ENCODE assay signal across 23 cellular contexts in genomic region chr11:5366365-5366764, GRCh38. TPM values are rescaled to one million over a fixed set of nuclear protein-coding genes. Genes with fewer than 3 reads are reported as not detected.
"Had no signal": no experiment of that assay in that cellular context is flagged by ENCODE, and none has a peak within 500 bp of the region (broad histone marks: within the 10 kb centered on the region; RNA-seq: fewer than 3 reads in every experiment).

No MANE protein-coding gene starts in this region.

RNA-seq across cellular contexts. Expression of gene OR51B6, which starts 15.1 kb away (rescaled TPM):
- total RNA-seq: activated CD4-positive, alpha-beta memory T cell treated with anti-CD3 and anti-CD28 coated beads for 36 hours; activated CD4-positive, alpha-beta T cell treated with anti-CD3 and anti-CD28 coated beads, Interleukin-2, amount 10 ng/mL, durations not matched to agents 24 days and 14 days; activated CD8-positive, alpha-beta memory T cell treated with anti-CD3 and anti-CD28 coated beads for 36 hours; activated naive CD4-positive, alpha-beta T cell treated with anti-CD3 and anti-CD28 coated beads for 36 hours; activated naive CD8-positive, alpha-beta T cell treated with anti-CD3 and anti-CD28 coated beads for 36 hours; activated T-helper 1 cell treated with anti-CD3 and anti-CD28 coated beads, Interleukin-12 subunit alpha, Interleukin-12 subunit beta, Interleukin-2, Interleukin-4 antibody, amounts not matched to agents 30 ng/mL and 10 ng/mL and 1 ng/mL, durations not matched to agents 14 hours and 24 hours and 36 hours; adrenal gland; aorta; dermis blood vessel endothelial cell; left cardiac atrium; left ventricle myocardium superior; lung microvascular endothelial cell; mesenteric fat pad; mucosa of gallbladder; ovary; progenitor cell of endocrine pancreas; renal cortical epithelial cell; right lobe of liver; T-helper 17 cell; testis; transverse colon; urinary bladder had no signal
- polyA plus RNA-seq: adrenal gland, aorta, keratinocyte, ovary, urinary bladder had no signal

RNA-seq across cellular contexts. Expression of gene OR51M1, which starts 17.2 kb away (rescaled TPM):
- total RNA-seq: activated CD4-positive, alpha-beta memory T cell treated with anti-CD3 and anti-CD28 coated beads for 36 hours; activated CD4-positive, alpha-beta T cell treated with anti-CD3 and anti-CD28 coated beads, Interleukin-2, amount 10 ng/mL, durations not matched to agents 24 days and 14 days; activated CD8-positive, alpha-beta memory T cell treated with anti-CD3 and anti-CD28 coated beads for 36 hours; activated naive CD4-positive, alpha-beta T cell treated with anti-CD3 and anti-CD28 coated beads for 36 hours; activated naive CD8-positive, alpha-beta T cell treated with anti-CD3 and anti-CD28 coated beads for 36 hours; activated T-helper 1 cell treated with anti-CD3 and anti-CD28 coated beads, Interleukin-12 subunit alpha, Interleukin-12 subunit beta, Interleukin-2, Interleukin-4 antibody, amounts not matched to agents 30 ng/mL and 10 ng/mL and 1 ng/mL, durations not matched to agents 14 hours and 24 hours and 36 hours; adrenal gland; aorta; dermis blood vessel endothelial cell; left cardiac atrium; left ventricle myocardium superior; lung microvascular endothelial cell; mesenteric fat pad; mucosa of gallbladder; progenitor cell of endocrine pancreas; renal cortical epithelial cell; right lobe of liver; T-helper 17 cell; testis; transverse colon; urinary bladder had no signal
- polyA plus RNA-seq: adrenal gland, aorta, keratinocyte, urinary bladder had no signal

RNA-seq across cellular contexts. Expression of gene OR51B5, which starts 23.0 kb away (rescaled TPM):
- total RNA-seq: activated CD4-positive, alpha-beta memory T cell treated with anti-CD3 and anti-CD28 coated beads for 36 hours; activated CD4-positive, alpha-beta T cell treated with anti-CD3 and anti-CD28 coated beads, Interleukin-2, amount 10 ng/mL, durations not matched to agents 24 days and 14 days; activated CD8-positive, alpha-beta memory T cell treated with anti-CD3 and anti-CD28 coated beads for 36 hours; activated naive CD4-positive, alpha-beta T cell treated with anti-CD3 and anti-CD28 coated beads for 36 hours; activated naive CD8-positive, alpha-beta T cell treated with anti-CD3 and anti-CD28 coated beads for 36 hours; activated T-helper 1 cell treated with anti-CD3 and anti-CD28 coated beads, Interleukin-12 subunit alpha, Interleukin-12 subunit beta, Interleukin-2, Interleukin-4 antibody, amounts not matched to agents 30 ng/mL and 10 ng/mL and 1 ng/mL, durations not matched to agents 14 hours and 24 hours and 36 hours; dermis blood vessel endothelial cell; left cardiac atrium; left ventricle myocardium superior; lung microvascular endothelial cell; mesenteric fat pad; transverse colon had no signal
- polyA plus RNA-seq: aorta, keratinocyte, urinary bladder had no signal

RNA-seq across cellular contexts. Expression of gene OR51B2, which starts 42.3 kb away (rescaled TPM):
- total RNA-seq: activated CD4-positive, alpha-beta memory T cell treated with anti-CD3 and anti-CD28 coated beads for 36 hours; activated CD4-positive, alpha-beta T cell treated with anti-CD3 and anti-CD28 coated beads, Interleukin-2, amount 10 ng/mL, durations not matched to agents 24 days and 14 days; activated CD8-positive, alpha-beta memory T cell treated with anti-CD3 and anti-CD28 coated beads for 36 hours; activated naive CD4-positive, alpha-beta T cell treated with anti-CD3 and anti-CD28 coated beads for 36 hours; activated naive CD8-positive, alpha-beta T cell treated with anti-CD3 and anti-CD28 coated beads for 36 hours; activated T-helper 1 cell treated with anti-CD3 and anti-CD28 coated beads, Interleukin-12 subunit alpha, Interleukin-12 subunit beta, Interleukin-2, Interleukin-4 antibody, amounts not matched to agents 30 ng/mL and 10 ng/mL and 1 ng/mL, durations not matched to agents 14 hours and 24 hours and 36 hours; aorta; dermis blood vessel endothelial cell; left cardiac atrium; left ventricle myocardium superior; lung microvascular endothelial cell; mesenteric fat pad; mucosa of gallbladder; progenitor cell of endocrine pancreas; renal cortical epithelial cell; right lobe of liver; T-helper 17 cell; transverse colon had no signal
- polyA plus RNA-seq: adrenal gland, aorta, keratinocyte, ovary, urinary bladder had no signal

RNA-seq across cellular contexts. Expression of gene OR51Q1, which starts 55.5 kb away (rescaled TPM):
- total RNA-seq: activated CD4-positive, alpha-beta memory T cell treated with anti-CD3 and anti-CD28 coated beads for 36 hours; activated CD4-positive, alpha-beta T cell treated with anti-CD3 and anti-CD28 coated beads, Interleukin-2, amount 10 ng/mL, durations not matched to agents 24 days and 14 days; activated CD8-positive, alpha-beta memory T cell treated with anti-CD3 and anti-CD28 coated beads for 36 hours; activated naive CD4-positive, alpha-beta T cell treated with anti-CD3 and anti-CD28 coated beads for 36 hours; activated naive CD8-positive, alpha-beta T cell treated with anti-CD3 and anti-CD28 coated beads for 36 hours; activated T-helper 1 cell treated with anti-CD3 and anti-CD28 coated beads, Interleukin-12 subunit alpha, Interleukin-12 subunit beta, Interleukin-2, Interleukin-4 antibody, amounts not matched to agents 30 ng/mL and 10 ng/mL and 1 ng/mL, durations not matched to agents 14 hours and 24 hours and 36 hours; adrenal gland; aorta; dermis blood vessel endothelial cell; left cardiac atrium; left ventricle myocardium superior; lung microvascular endothelial cell; mesenteric fat pad; mucosa of gallbladder; ovary; progenitor cell of endocrine pancreas; renal cortical epithelial cell; right lobe of liver; T-helper 17 cell; testis; transverse colon; urinary bladder had no signal
- polyA plus RNA-seq: adrenal gland, keratinocyte, ovary, urinary bladder had no signal
